19 cellular contexts compared by ENCODE assay signal in the genomic region with DNA sequence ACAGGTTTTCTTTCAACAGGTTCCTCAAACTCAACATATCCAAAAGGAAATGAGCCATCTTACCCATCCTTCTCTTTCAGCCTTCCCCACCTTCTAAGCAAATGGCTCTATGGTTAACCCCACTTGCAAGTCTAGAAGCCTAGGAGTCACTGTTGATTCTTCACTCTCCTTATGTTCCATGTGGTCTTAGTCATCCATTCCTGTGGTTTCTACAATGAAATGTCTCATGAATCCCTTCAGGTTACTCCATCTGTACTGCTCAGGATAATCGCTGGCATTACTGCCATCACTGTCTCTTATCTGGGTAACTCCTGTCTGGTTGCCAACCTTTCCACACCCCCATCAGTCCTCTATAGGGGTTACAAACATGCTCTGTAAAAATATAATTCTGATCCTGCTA.
DNase-seq lines count a peak whose midpoint lies in the region; ATAC-seq and TF ChIP-seq lines count a peak whose summit lies in the region.
"Had no signal": no experiment of that assay in that cellular context is flagged by ENCODE, and none has a peak within 500 bp of the region (broad histone marks: within the 10 kb centered on the region; RNA-seq: fewer than 3 reads in every experiment).

No MANE protein-coding gene starts in this region.

- POLR2A ChIA-PET in PC-3 (lab: Charles Lee; ENCODE audit: unreplicated experiment), result no interaction called here

- H3K27ac ChIP-seq in PC-3 (ENCODE audit: low read length) (0 out of 2 replicates have a peak overlapping the region, but pooled peaks have one; percentile 36), osteoblast (ENCODE audit: low read depth, low read length) (no peak overlapping the region)
- H3K27ac ChIP-seq: ascending aorta, C4-2B, transverse colon had no signal

- H2AFZ ChIP-seq in PC-3 (ENCODE audit: low read length), result no peak overlapping the region
- no peak overlapping the region for H2AFZ ChIP-seq in osteoblast (ENCODE audit: low read length)

- H3K9me3 ChIP-seq in PC-3 (ENCODE audit: low read length) (no peaks in the 10 kb centered on the region), osteoblast (ENCODE audit: low read depth, low read length) (no peaks in the 10 kb centered on the region)
- H3K9me3 ChIP-seq: ascending aorta, transverse colon had no signal

- BruUV-seq in PC-3 (replicated peaks; lab: Mats Ljungman, UMichigan), result no TSS peak

- peak; percentile 31; the same call in 1 of the 2 replicates for TF ChIP-seq CTCF in PC-3 (conservative IDR thresholded peaks at IDR 0.05; ENCODE audit: low read depth, low read length)
- TF ChIP-seq CTCF in epithelial cell of esophagus (IDR thresholded peaks at IDR 0.05; ENCODE audit: insufficient read depth, low read depth, low read length, missing control alignments), result no peak
- no peak for TF ChIP-seq CTCF in osteoblast (IDR thresholded peaks at IDR 0.05; ENCODE audit: extremely low read depth, low read depth, low read length)

- ATAC-seq in PC-3 (peak; percentile 78), HG02798 (IDR thresholded peaks at IDR 0.05; ENCODE audit: poor library complexity, unreplicated experiment) (no peak), GM21423 (IDR thresholded peaks at IDR 0.05; ENCODE audit: unreplicated experiment) (no peak)
- ATAC-seq: activated T-helper 17 cell treated with anti-CD3 and anti-CD28 coated beads, Interleukin-2, amount 50 U/mL, for 72 hours; K562 had no signal

- no peaks in the 10 kb centered on the region for H3F3A ChIP-seq in PC-3 (ENCODE audit: low read length, unreplicated experiment)

- H4K20me1 ChIP-seq in PC-3 (ENCODE audit: low read length) (no peaks in the 10 kb centered on the region), osteoblast (ENCODE audit: insufficient read depth, low read length) (no peaks in the 10 kb centered on the region)

- DNase-seq in ELR (ENCODE audit: low read depth), result peak; percentile 80
- DNase-seq in PC-3, result peak; percentile 74
- peak; percentile 81 for DNase-seq in epithelial cell of esophagus (ENCODE audit: low read depth)
- DNase-seq in osteoblast (ENCODE audit: insufficient read length, low spot score, missing footprints), result peak; percentile 47
- no peak for DNase-seq in DMS79 treated with DMSO at 0.1 percent for 48 hours (lab: John Stamatoyannopoulos, UW)
- no peak for DNase-seq in anterior cingulate cortex (lab: John Stamatoyannopoulos, UW)
- DNase-seq: kidney; NCI-H146; NCI-H526; posterior cingulate gyrus; stimulated activated CD8-positive, alpha-beta memory T cell treated with anti-CD3 and anti-CD28 coated beads, Interleukin-4, amount 100 ng/mL, for 48 hours; T1000; transverse colon had no signal

- no peaks in the 10 kb centered on the region for H3K79me2 ChIP-seq in PC-3 (ENCODE audit: low read length)
- no peaks in the 10 kb centered on the region for H3K79me2 ChIP-seq in osteoblast (ENCODE audit: insufficient read depth, low read length)

- CTCF ChIA-PET in PC-3 (lab: Charles Lee), result no interaction called here

- H3K27me3 ChIP-seq in PC-3 (ENCODE audit: low read length) (no peaks in the 10 kb centered on the region), osteoblast (ENCODE audit: insufficient read depth, low read length) (no peaks in the 10 kb centered on the region)
- H3K27me3 ChIP-seq: ascending aorta, transverse colon had no signal

- H3K4me2 ChIP-seq in PC-3 (ENCODE audit: low read length) (no peak overlapping the region), osteoblast (ENCODE audit: insufficient read depth, low read length) (no peak overlapping the region)

- no peaks in the 10 kb centered on the region for H3K9me2 ChIP-seq in PC-3 (replicated peaks; ENCODE audit: low read length)

- H3K4me1 ChIP-seq in PC-3 (ENCODE audit: insufficient read depth, low read length), result peaks cover 9% of the 10 kb centered on the region; the same call in 1 of the 2 replicates
- H3K4me1 ChIP-seq in osteoblast (ENCODE audit: insufficient read depth, low read length), result no peaks in the 10 kb centered on the region
- H3K4me1 ChIP-seq: ascending aorta, transverse colon had no signal

- intact Hi-C loops in PC-3 (cut with micrococcal nuclease), result no loop called here

- no peak overlapping the region for H3K4me3 ChIP-seq in PC-3 (ENCODE audit: low read length)
- H3K4me3 ChIP-seq in epithelial cell of esophagus (ENCODE audit: low read length), result no peak overlapping the region
- H3K4me3 ChIP-seq in osteoblast (ENCODE audit: insufficient read depth, low read length), result no peak overlapping the region
- H3K4me3 ChIP-seq: ascending aorta, K562, transverse colon had no signal

- H3K9ac ChIP-seq in PC-3 (ENCODE audit: low read length), result no peak overlapping the region

- H3K36me3 ChIP-seq in PC-3 (ENCODE audit: low read depth, low read length), result no peaks in the 10 kb centered on the region
- H3K36me3 ChIP-seq in osteoblast (ENCODE audit: insufficient read depth, low read length), result no peaks in the 10 kb centered on the region
- H3K36me3 ChIP-seq: ascending aorta, transverse colon had no signal

Comparison
In these comparisons a context has a peak if more than half of its experiments do, and no peak if none do; other contexts are left out.
1. DNase-seq: peak in ELR (single experiment), PC-3 (single experiment), epithelial cell of esophagus (single experiment) and osteoblast (single experiment); none in DMS79 treated with DMSO at 0.1 percent for 48 hours (single experiment) and anterior cingulate cortex (0 of 58).